Comparison of ENCODE assay signal across 22 cellular contexts in genomic region chr7:142263598-142264380, GRCh38. TPM values are rescaled to one million over a fixed set of nuclear protein-coding genes. Genes with fewer than 3 reads are reported as not detected.
DNase-seq lines count a peak whose midpoint lies in the region; ATAC-seq and TF ChIP-seq lines count a peak whose summit lies in the region.
"Had no signal": no experiment of that assay in that cellular context is flagged by ENCODE, and none has a peak within 500 bp of the region (broad histone marks: within the 10 kb centered on the region; RNA-seq: fewer than 3 reads in every experiment).

No MANE protein-coding gene starts in this region.

- H3K36me3 ChIP-seq in SK-N-SH (replicated peaks in 1 of 2; ENCODE audit: control insufficient read depth in 1 of 2, insufficient read depth in 2 of 2, low read length in 1 of 2) (no peaks in the 10 kb centered on the region), smooth muscle cell (ENCODE audit: low read depth) (no peaks in the 10 kb centered on the region)
- H3K36me3 ChIP-seq: BE2C, HAP-1, neutrophil, right lobe of liver had no signal

- DNase-seq in HFFc6 (peak; percentile 1), SK-N-SH (no peak), fibroblast of pulmonary artery (ENCODE audit: low read depth) (peak; percentile 6), smooth muscle cell (lab: John Stamatoyannopoulos, UW; ENCODE audit: unreplicated experiment) (no peak), progenitor cell of endocrine pancreas (ENCODE audit: low spot score, unreplicated experiment) (no peak)
- DNase-seq: activated CD4-positive, alpha-beta T cell treated with anti-CD3 and anti-CD28 coated beads for 48 hours; activated gamma-delta T cell; amygdala; BE2C; foreskin melanocyte; GDM1; Kasumi-1; NCI-H1417; NCI-H526 treated with DMSO at 0.1 percent for 48 hours; right lobe of liver had no signal

- no peaks in the 10 kb centered on the region for H3K9me2 ChIP-seq in SK-N-SH

- H2AFZ ChIP-seq in SK-N-SH (ENCODE audit: low read depth) (peak overlapping the region; percentile 64; the same call in 1 of the 2 replicates), smooth muscle cell (ENCODE audit: low read depth) (peak overlapping the region; percentile 74)

- TF ChIP-seq CTCF in HFFc6 (IDR thresholded peaks at IDR 0.05) (no peak), SK-N-SH (IDR thresholded peaks at IDR 0.05) (no peak), fibroblast of pulmonary artery (IDR thresholded peaks at IDR 0.05; ENCODE audit: low read length, missing control alignments) (no peak), smooth muscle cell (IDR thresholded peaks at IDR 0.05; ENCODE audit: borderline replicate concordance, insufficient read depth, poor library complexity, severe bottlenecking) (no peak), progenitor cell of endocrine pancreas (IDR thresholded peaks at IDR 0.05; ENCODE audit: unreplicated experiment) (no peak)

- no peaks in the 10 kb centered on the region for H3K4me1 Mint-ChIP-seq in HFFc6 (ENCODE audit: low read depth)
- H3K4me1 Mint-ChIP-seq in progenitor cell of endocrine pancreas (ENCODE audit: low read depth), result peaks cover 3% of the 10 kb centered on the region

- H3K27me3 ChIP-seq in SK-N-SH (ENCODE audit: insufficient read depth) (no peaks in the 10 kb centered on the region; the same call in 1 of the 2 replicates), smooth muscle cell (ENCODE audit: low read depth) (no peaks in the 10 kb centered on the region)
- H3K27me3 ChIP-seq: BE2C, right lobe of liver had no signal

- H3K4me1 ChIP-seq in SK-N-SH (ENCODE audit: control insufficient read depth in 1 of 2, insufficient read depth in 2 of 2, low read depth in 1 of 2, low read length in 1 of 2), result peaks cover 0 to 3% of the 10 kb centered on the region in 2 experiments; a peak in 1 of 4 replicates
- no peaks in the 10 kb centered on the region for H3K4me1 ChIP-seq in smooth muscle cell (ENCODE audit: low read depth)
- H3K4me1 ChIP-seq: BE2C, HAP-1, right lobe of liver had no signal

- POLR2A ChIA-PET in SK-N-SH (lab: Yijun Ruan, JAX), result no interaction called here

- H4K20me1 ChIP-seq in SK-N-SH (ENCODE audit: insufficient read depth), result no peaks in the 10 kb centered on the region
- H4K20me1 ChIP-seq in smooth muscle cell (ENCODE audit: low read depth), result no peaks in the 10 kb centered on the region

- H3F3A ChIP-seq in SK-N-SH (replicated peaks; ENCODE audit: insufficient read depth), result no peaks in the 10 kb centered on the region
- H3F3A ChIP-seq in smooth muscle cell (ENCODE audit: low read depth), result no peaks in the 10 kb centered on the region

- H3K4me3 ChIP-seq in SK-N-SH (ENCODE audit: low read depth in 2 of 2, low read length in 1 of 2) (no peak overlapping the region), fibroblast of pulmonary artery (replicated peaks; ENCODE audit: low read depth, low read length) (no peak overlapping the region), smooth muscle cell (no peak overlapping the region)
- H3K4me3 ChIP-seq: HAP-1, right lobe of liver had no signal

- H3K4me2 ChIP-seq in SK-N-SH (peak overlapping the region; percentile 58), smooth muscle cell (no peak overlapping the region)

- no peaks in the 10 kb centered on the region for H3K79me2 ChIP-seq in SK-N-SH (ENCODE audit: insufficient read depth)
- no peaks in the 10 kb centered on the region for H3K79me2 ChIP-seq in smooth muscle cell (ENCODE audit: low read depth)

- H3K4me3 Mint-ChIP-seq in HFFc6 (no peak overlapping the region), progenitor cell of endocrine pancreas (ENCODE audit: low read depth) (no peak overlapping the region)

- no peaks in the 10 kb centered on the region; the same call in 1 of the 2 replicates for H3K27me3 Mint-ChIP-seq in HFFc6 (ENCODE audit: insufficient read depth)
- H3K27me3 Mint-ChIP-seq in progenitor cell of endocrine pancreas, result peaks cover 8% of the 10 kb centered on the region

- H3K9ac ChIP-seq in SK-N-SH (no peak overlapping the region), smooth muscle cell (ENCODE audit: low read depth) (no peak overlapping the region)

- no peak for TF ChIP-seq EP300 in SK-N-SH (IDR thresholded peaks at IDR 0.05; ENCODE audit: borderline replicate concordance in 1 of 2, low read depth in 1 of 2, low read length in 1 of 2)

- no peak overlapping the region for H3K27ac Mint-ChIP-seq in HFFc6
- no peak overlapping the region for H3K27ac Mint-ChIP-seq in progenitor cell of endocrine pancreas

- no peak for ATAC-seq in HG03521 (IDR thresholded peaks at IDR 0.05; ENCODE audit: unreplicated experiment)
- ATAC-seq in HG02981 (IDR thresholded peaks at IDR 0.05; ENCODE audit: unreplicated experiment), result no peak
- ATAC-seq: right lobe of liver had no signal

- H3K9me3 ChIP-seq in SK-N-SH (no peaks in the 10 kb centered on the region), smooth muscle cell (replicated peaks; ENCODE audit: low read depth) (no peaks in the 10 kb centered on the region)
- H3K9me3 ChIP-seq: BE2C, HAP-1, neutrophil, right lobe of liver had no signal

- WGBS in SK-N-SH (ENCODE audit: low lambda C conversion rate), result 12% methylated on average over 8 of the region's 8 CpGs
- 73% methylated on average over 8 of the region's 8 CpGs for WGBS in smooth muscle cell (ENCODE audit: low lambda C conversion rate)

- H3K36me3 Mint-ChIP-seq in HFFc6 (ENCODE audit: low read depth) (no peaks in the 10 kb centered on the region), progenitor cell of endocrine pancreas (ENCODE audit: insufficient read depth) (no peaks in the 10 kb centered on the region)

- CTCF ChIA-PET in SK-N-SH (lab: Yijun Ruan, JAX), result no interaction called here

- H3K27ac ChIP-seq in SK-N-SH (ENCODE audit: low read depth in 2 of 2, low read length in 1 of 2) (peak overlapping the region in 1 of 2 experiments; percentile 24; a peak in 1 of 4 replicates), smooth muscle cell (ENCODE audit: low read depth) (peak overlapping the region; percentile 60)
- H3K27ac ChIP-seq: neutrophil, right lobe of liver had no signal

- H3K9me3 Mint-ChIP-seq in HFFc6 (peaks cover 5% of the 10 kb centered on the region; the same call in 1 of the 2 replicates), progenitor cell of endocrine pancreas (ENCODE audit: low read depth) (peaks cover 15% of the 10 kb centered on the region)

- no peak for TF ChIP-seq RAD21 in SK-N-SH (IDR thresholded peaks at IDR 0.05; ENCODE audit: low read length)

TF ChIP-seq in SK-N-SH, 30 proteins besides CTCF, POLR2A, EP300 and RAD21:
- TF ChIP-seq JUND (IDR thresholded peaks at IDR 0.05) (peak; percentile 61), FOSL2 (IDR thresholded peaks at IDR 0.05; ENCODE audit: borderline replicate concordance, low read depth) (peak; percentile 66; the same call in 1 of the 2 replicates), ELF1 (IDR thresholded peaks at IDR 0.05) (no peak)

RNA-seq across cellular contexts. Expression of gene PRSS58, which starts 5.9 kb away (rescaled TPM):
- not detected for total RNA-seq in HFFc6 (2021; fragmentation: NEBNext Ultra II Directional; extraction: Animal tissue kit (Norgen Biotek cat#: 25700))
- polyA plus RNA-seq in SK-N-SH (2012; rRNA removed), result not detected in 2 replicates
- not detected in 2 replicates for polyA plus RNA-seq in SK-N-SH (2012; cell fraction: cytosol; rRNA removed)
- polyA plus RNA-seq in SK-N-SH (2012; cell fraction: nucleus; rRNA removed), result not detected in 2 replicates
- not detected in 2 replicates for total RNA-seq in smooth muscle cell
- polyA plus RNA-seq in smooth muscle cell, result not detected in 2 replicates
- not detected in 2 replicates for total RNA-seq in progenitor cell of endocrine pancreas
- total RNA-seq: mucosa of gallbladder, OCI-LY7, right lobe of liver, urinary bladder had no signal
- polyA plus RNA-seq: urinary bladder had no signal

Comparison
In these comparisons a context has a peak if more than half of its experiments do, and no peak if none do; other contexts are left out.
1. DNase-seq: peak in HFFc6 (single experiment) and fibroblast of pulmonary artery (single experiment); none in SK-N-SH (single experiment), smooth muscle cell (single experiment) and progenitor cell of endocrine pancreas (single experiment).